14 cellular contexts compared by ENCODE assay signal in genomic region chr10:117616179-117616578, GRCh38.
DNase-seq lines count a peak whose midpoint lies in the region; ATAC-seq and TF ChIP-seq lines count a peak whose summit lies in the region.
"Had no signal": no experiment of that assay in that cellular context is flagged by ENCODE, and none has a peak within 500 bp of the region (broad histone marks: within the 10 kb centered on the region; RNA-seq: fewer than 3 reads in every experiment).

No MANE protein-coding gene starts in this region.

- H3K36me3 ChIP-seq in colonic mucosa = no peaks in the 10 kb centered on the region
- H3K36me3 ChIP-seq: suprapubic skin had no signal

- DNase-seq in Right ventricle myocardium superior (no peak), cardiac septum (ENCODE audit: low spot score) (no peak), colonic mucosa (no peak)
- DNase-seq: anterior cingulate cortex; HCEC 1CT; mucosa of descending colon; RPMI8226; stimulated activated CD4-positive, alpha-beta T cell treated with anti-CD3 and anti-CD28 coated beads, Interleukin-2, amount 100 ng/mL, for 48 hours had no signal

- intact Hi-C loops in Right ventricle myocardium superior (cut with DNase I) = no loop called here
- intact Hi-C loops in cardiac septum (cut with DNase I) = no loop called here
- intact Hi-C loops in colonic mucosa (cut with DNase I) = no loop called here

- no peak for TF ChIP-seq CTCF in colonic mucosa (IDR thresholded peaks at IDR 0.05)

- ATAC-seq in GM18498 (IDR thresholded peaks at IDR 0.05; ENCODE audit: unreplicated experiment) (peak; percentile 63), GM19328 (IDR thresholded peaks at IDR 0.05; ENCODE audit: unreplicated experiment) (peak; percentile 66), HG02678 (IDR thresholded peaks at IDR 0.05; ENCODE audit: unreplicated experiment) (peak; percentile 75), HG03521 (IDR thresholded peaks at IDR 0.05; ENCODE audit: unreplicated experiment) (peak; percentile 69), HG02973 (IDR thresholded peaks at IDR 0.05; ENCODE audit: unreplicated experiment) (no peak), Right ventricle myocardium superior (ENCODE audit: poor library complexity) (no peak)
- ATAC-seq: mucosa of descending colon had no signal

- no peak overlapping the region for H3K9ac ChIP-seq in colonic mucosa (ENCODE audit: low read depth in 2 of 2, low read length in 2 of 2)

- no peaks in the 10 kb centered on the region for H3K4me1 ChIP-seq in colonic mucosa
- H3K4me1 ChIP-seq: suprapubic skin had no signal

- no peak overlapping the region for H3K4me3 ChIP-seq in colonic mucosa
- H3K4me3 ChIP-seq: mucosa of descending colon, suprapubic skin had no signal

- H3K27ac ChIP-seq in colonic mucosa = no peak overlapping the region
- H3K27ac ChIP-seq: suprapubic skin had no signal

- no peaks in the 10 kb centered on the region for H3K27me3 ChIP-seq in colonic mucosa
- H3K27me3 ChIP-seq: suprapubic skin had no signal

- no peaks in the 10 kb centered on the region for H3K9me3 ChIP-seq in colonic mucosa
- H3K9me3 ChIP-seq: mucosa of descending colon, suprapubic skin had no signal

Comparison
In these comparisons a context has a peak if more than half of its experiments do, and no peak if none do; other contexts are left out.
1. ATAC-seq: peak in GM18498 (single experiment), GM19328 (single experiment), HG02678 (single experiment) and HG03521 (single experiment); none in HG02973 (single experiment) and Right ventricle myocardium superior (single experiment).